Comparison of ENCODE assay signal across 33 cellular contexts in genomic region chr7:27779873-27780272, GRCh38.
"Had no signal": no experiment of that assay in that cellular context is flagged by ENCODE, and none has a peak within 500 bp of the region (broad histone marks: within the 10 kb centered on the region; RNA-seq: fewer than 3 reads in every experiment).

No MANE protein-coding gene starts in this region.

- H3K27me3 ChIP-seq: breast epithelium, colonic mucosa, esophagus squamous epithelium, neural progenitor cell, sigmoid colon, upper lobe of left lung, vagina had no signal

- H3K4me1 ChIP-seq: colonic mucosa, neural progenitor cell, parathyroid adenoma had no signal

- H2AFZ ChIP-seq: neural progenitor cell, parathyroid adenoma had no signal

- H3K27ac ChIP-seq: breast epithelium, colonic mucosa, epithelial cell of prostate, esophagus squamous epithelium, lower lobe of right lung, neural progenitor cell, parathyroid adenoma, psoas muscle, sigmoid colon, upper lobe of left lung, vagina had no signal

- H3K4me3 ChIP-seq: breast epithelium, colonic mucosa, esophagus squamous epithelium, lower lobe of right lung, neural progenitor cell, psoas muscle, sigmoid colon, smooth muscle cell, upper lobe of left lung, vagina had no signal

- H3K36me3 ChIP-seq: breast epithelium, colonic mucosa, lower lobe of right lung, neural progenitor cell, vagina had no signal

- H3K9me3 ChIP-seq: breast epithelium, colonic mucosa, esophagus squamous epithelium, lower lobe of right lung, psoas muscle, sigmoid colon, upper lobe of left lung, vagina had no signal

- DNase-seq: activated CD4-positive, alpha-beta memory T cell treated with anti-CD3 and anti-CD28 coated beads, Interleukin-2, amount 10 ng/mL, durations not matched to agents 7 days and 5 days; activated CD4-positive, alpha-beta T cell treated with anti-CD3 and anti-CD28 coated beads for 1 hour; activated CD4-positive, alpha-beta T cell treated with anti-CD3 and anti-CD28 coated beads, Interleukin-2, amount 10 ng/mL, durations not matched to agents 7 days and 5 days; activated CD8-positive, alpha-beta memory T cell treated with anti-CD3 and anti-CD28 coated beads, Interleukin-2, amount 50 U/mL, for 48 hours; activated naive CD8-positive, alpha-beta T cell treated with anti-CD3 and anti-CD28 coated beads, Interleukin-2, amount 50 U/mL, for 24 hours; activated T-cell treated with anti-CD3 and anti-CD28 coated beads, Interleukin-2, amount 50 U/mL, for 24 hours; amygdala; colonic mucosa; effector CD8-positive, alpha-beta T cell; esophagus squamous epithelium; foreskin fibroblast; head of caudate nucleus; hippocampal formation; kidney glomerular epithelial cell; lower lobe of right lung; mesenchymal stem cell; natural killer cell; occipital lobe; psoas muscle; sigmoid colon; stimulated activated CD4-positive, alpha-beta T cell treated with anti-CD3 and anti-CD28 coated beads, Interleukin-1b, Interleukin-23, amount 100 ng/mL, for 48 hours; stimulated activated CD4-positive, alpha-beta T cell treated with anti-CD3 and anti-CD28 coated beads, Interleukin-4, amount 100 ng/mL, for 4 hours; stimulated activated CD8-positive, alpha-beta memory T cell treated with anti-CD3 and anti-CD28 coated beads, Interleukin-4, amount 100 ng/mL, for 48 hours; stimulated activated naive CD8-positive, alpha-beta T cell treated with anti-CD3 and anti-CD28 coated beads, Interleukin-15, amount 100 ng/mL, for 72 hours; substantia nigra; T-helper 2 cell; upper lobe of left lung had no signal

- H3K4me2 ChIP-seq: neural progenitor cell, smooth muscle cell had no signal

- H3K9ac ChIP-seq: neural progenitor cell, parathyroid adenoma had no signal
